In genomic region chr1:115669002-115669673, GRCh38 we compare ENCODE assay signal across 12 cellular contexts. TPM values are rescaled to one million over a fixed set of nuclear protein-coding genes. Genes with fewer than 3 reads are reported as not detected.
A peak's percentile ranks its signal among the peaks of the same experiment; 100 is the strongest.
DNase-seq lines count a peak whose midpoint lies in the region; ATAC-seq, FAIRE-seq and TF ChIP-seq lines count a peak whose summit lies in the region.
"Had no signal": no experiment of that assay in that cellular context is flagged by ENCODE, and none has a peak within 500 bp of the region (broad histone marks: within the 10 kb centered on the region; RNA-seq: fewer than 3 reads in every experiment).

No MANE protein-coding gene starts in this region.

- H3K27ac Mint-ChIP-seq in activated CD8-positive, alpha-beta T cell treated with anti-CD3 and anti-CD28 coated beads for 36 hours, result no peak overlapping the region
- no peak overlapping the region for H3K27ac Mint-ChIP-seq in activated CD8-positive, alpha-beta T cell treated with anti-CD3 and anti-CD28 coated beads, Interleukin-2, amount 10 ng/mL, durations not matched to agents 7 days and 5 days
- H3K27ac Mint-ChIP-seq: activated T-cell treated with anti-CD3 and anti-CD28 coated beads, Interleukin-2, amount 50 U/mL, for 24 hours had no signal

- no peaks in the 10 kb centered on the region for H3K27me3 Mint-ChIP-seq in activated CD8-positive, alpha-beta T cell treated with anti-CD3 and anti-CD28 coated beads for 36 hours
- H3K27me3 Mint-ChIP-seq in activated CD8-positive, alpha-beta T cell treated with anti-CD3 and anti-CD28 coated beads, Interleukin-2, amount 10 ng/mL, durations not matched to agents 7 days and 5 days (ENCODE audit: low read depth), result no peaks in the 10 kb centered on the region
- H3K27me3 Mint-ChIP-seq: activated T-cell treated with anti-CD3 and anti-CD28 coated beads, Interleukin-2, amount 50 U/mL, for 24 hours had no signal

- ATAC-seq in activated CD8-positive, alpha-beta T cell treated with anti-CD3 and anti-CD28 coated beads for 36 hours, result no peak
- no peak for ATAC-seq in activated CD8-positive, alpha-beta T cell treated with anti-CD3 and anti-CD28 coated beads, Interleukin-2, amount 10 ng/mL, durations not matched to agents 7 days and 5 days

- no peaks in the 10 kb centered on the region for H3K9me3 Mint-ChIP-seq in activated CD8-positive, alpha-beta T cell treated with anti-CD3 and anti-CD28 coated beads for 36 hours
- H3K9me3 Mint-ChIP-seq in activated CD8-positive, alpha-beta T cell treated with anti-CD3 and anti-CD28 coated beads, Interleukin-2, amount 10 ng/mL, durations not matched to agents 7 days and 5 days (ENCODE audit: insufficient read depth), result no peaks in the 10 kb centered on the region
- H3K9me3 Mint-ChIP-seq: activated T-cell treated with anti-CD3 and anti-CD28 coated beads, Interleukin-2, amount 50 U/mL, for 24 hours had no signal

- intact Hi-C loops in activated CD8-positive, alpha-beta T cell treated with anti-CD3 and anti-CD28 coated beads for 36 hours (cut with micrococcal nuclease), result no loop called here

- CTCF ChIA-PET in activated CD8-positive, alpha-beta T cell treated with anti-CD3 and anti-CD28 coated beads for 36 hours (lab: Charles Lee), result no interaction called here
- CTCF ChIA-PET in activated CD8-positive, alpha-beta T cell treated with anti-CD3 and anti-CD28 coated beads, Interleukin-2, amount 10 ng/mL, durations not matched to agents 7 days and 5 days (lab: Charles Lee), result interaction anchor here (0.5 to 1.6 kb wide), 4 partner anchors 15 to 73 kb away, joined by 3 to 6 read pairs (median 4); no protein-coding TSS in a partner anchor

- H3K36me3 Mint-ChIP-seq in activated CD8-positive, alpha-beta T cell treated with anti-CD3 and anti-CD28 coated beads for 36 hours (ENCODE audit: low read depth), result peaks cover 2% of the 10 kb centered on the region
- peaks cover 35% of the 10 kb centered on the region for H3K36me3 Mint-ChIP-seq in activated CD8-positive, alpha-beta T cell treated with anti-CD3 and anti-CD28 coated beads, Interleukin-2, amount 10 ng/mL, durations not matched to agents 7 days and 5 days (ENCODE audit: low read depth)

- H3K4me3 Mint-ChIP-seq in activated CD8-positive, alpha-beta T cell treated with anti-CD3 and anti-CD28 coated beads for 36 hours, result no peak overlapping the region
- no peak overlapping the region for H3K4me3 Mint-ChIP-seq in activated CD8-positive, alpha-beta T cell treated with anti-CD3 and anti-CD28 coated beads, Interleukin-2, amount 10 ng/mL, durations not matched to agents 7 days and 5 days
- H3K4me3 Mint-ChIP-seq: activated T-cell treated with anti-CD3 and anti-CD28 coated beads, Interleukin-2, amount 50 U/mL, for 24 hours had no signal

- no peak for TF ChIP-seq CTCF in activated CD8-positive, alpha-beta T cell treated with anti-CD3 and anti-CD28 coated beads for 36 hours (IDR thresholded peaks at IDR 0.05)
- no peak for TF ChIP-seq CTCF in bronchial epithelial cell (IDR thresholded peaks at IDR 0.05; ENCODE audit: insufficient read depth, low read length, severe bottlenecking)

- no peak overlapping the region for H3K4me3 ChIP-seq in bronchial epithelial cell (ENCODE audit: low read depth, low read length)
- H3K4me3 ChIP-seq: tibial nerve had no signal

- peaks cover 4% of the 10 kb centered on the region for H3K4me1 Mint-ChIP-seq in activated CD8-positive, alpha-beta T cell treated with anti-CD3 and anti-CD28 coated beads for 36 hours (ENCODE audit: low read depth)
- peaks cover 7% of the 10 kb centered on the region for H3K4me1 Mint-ChIP-seq in activated CD8-positive, alpha-beta T cell treated with anti-CD3 and anti-CD28 coated beads, Interleukin-2, amount 10 ng/mL, durations not matched to agents 7 days and 5 days (ENCODE audit: low read depth)

- POLR2A ChIA-PET in activated CD8-positive, alpha-beta T cell treated with anti-CD3 and anti-CD28 coated beads for 36 hours (lab: Charles Lee), result no interaction called here
- POLR2A ChIA-PET in activated CD8-positive, alpha-beta T cell treated with anti-CD3 and anti-CD28 coated beads, Interleukin-2, amount 10 ng/mL, durations not matched to agents 7 days and 5 days (lab: Charles Lee), result interaction anchor here (1.2 kb wide), 1 partner anchor 27 kb away, joined by 3 read pairs; the partner anchor contains the start of gene VANGL1

- peak; percentile 7 for DNase-seq in activated CD8-positive, alpha-beta T cell treated with anti-CD3 and anti-CD28 coated beads for 36 hours
- no peak for DNase-seq in activated CD8-positive, alpha-beta T cell treated with anti-CD3 and anti-CD28 coated beads, Interleukin-2, amount 10 ng/mL, durations not matched to agents 7 days and 5 days
- DNase-seq in NCI-H460 (ENCODE audit: extremely low read depth, low read depth), result peak; percentile 47
- DNase-seq in bronchial epithelial cell (ENCODE audit: low read depth), result peak; percentile 92
- DNase-seq in renal cortical epithelial cell (ENCODE audit: low read depth), result peak; percentile 29
- DNase-seq in NCI-H146 (lab: John Stamatoyannopoulos, UW), result no peak
- DNase-seq in CD1c-positive myeloid dendritic cell (ENCODE audit: extremely low spot score), result no peak
- DNase-seq in hippocampal formation (lab: John Stamatoyannopoulos, UW), result no peak
- DNase-seq: activated T-cell treated with anti-CD3 and anti-CD28 coated beads, Interleukin-2, amount 50 U/mL, for 24 hours; Right ventricle myocardium superior; stimulated activated CD4-positive, alpha-beta T cell treated with anti-CD3 and anti-CD28 coated beads, Interleukin-1b, Interleukin-23, amount 100 ng/mL, for 48 hours had no signal

- no peak for FAIRE-seq in bronchial epithelial cell (lab: Jason Lieb, UNC)

- no peaks in the 10 kb centered on the region for H3K27me3 ChIP-seq in bronchial epithelial cell (ENCODE audit: control insufficient read depth, insufficient read depth, low read length)
- H3K27me3 ChIP-seq: tibial nerve had no signal

- peaks cover 4% of the 10 kb centered on the region for H3K36me3 ChIP-seq in bronchial epithelial cell (ENCODE audit: control insufficient read depth, insufficient read depth, low read length)

RNA-seq across cellular contexts. Expression of gene VANGL1, which starts 27.4 kb away (rescaled TPM):
- 1 to 10 TPM; 1.9 to 2.7 TPM for total RNA-seq in activated CD8-positive, alpha-beta T cell treated with anti-CD3 and anti-CD28 coated beads for 36 hours
- total RNA-seq in activated CD8-positive, alpha-beta T cell treated with anti-CD3 and anti-CD28 coated beads, Interleukin-2, amount 10 ng/mL, durations not matched to agents 7 days and 5 days, result 10 to 100 TPM; 14.1 to 14.8 TPM
- 20.5 and 21.1 TPM in 2 replicates for total RNA-seq in NCI-H460 (2014; rRNA removed; shearing (Covaris generic))
- polyA plus RNA-seq in NCI-H460 (2014; cell fraction: nucleus; rRNA removed), result 12.5 and 15.1 TPM in 2 replicates
- total RNA-seq in bronchial epithelial cell, result 10.5 and 15.3 TPM in 2 replicates
- 14.1 and 14.7 TPM in 2 replicates for total RNA-seq in renal cortical epithelial cell

Comparison
In these comparisons a context has a peak if more than half of its experiments do, and no peak if none do; other contexts are left out.
1. DNase-seq: peak in activated CD8-positive, alpha-beta T cell treated with anti-CD3 and anti-CD28 coated beads for 36 hours (single experiment), NCI-H460 (single experiment), bronchial epithelial cell (single experiment) and renal cortical epithelial cell (single experiment); none in activated CD8-positive, alpha-beta T cell treated with anti-CD3 and anti-CD28 coated beads, Interleukin-2, amount 10 ng/mL, durations not matched to agents 7 days and 5 days (single experiment), NCI-H146 (single experiment), CD1c-positive myeloid dendritic cell (single experiment) and hippocampal formation (0 of 2).